Comparison of ENCODE assay signal across 1 cellular context in the genomic region with DNA sequence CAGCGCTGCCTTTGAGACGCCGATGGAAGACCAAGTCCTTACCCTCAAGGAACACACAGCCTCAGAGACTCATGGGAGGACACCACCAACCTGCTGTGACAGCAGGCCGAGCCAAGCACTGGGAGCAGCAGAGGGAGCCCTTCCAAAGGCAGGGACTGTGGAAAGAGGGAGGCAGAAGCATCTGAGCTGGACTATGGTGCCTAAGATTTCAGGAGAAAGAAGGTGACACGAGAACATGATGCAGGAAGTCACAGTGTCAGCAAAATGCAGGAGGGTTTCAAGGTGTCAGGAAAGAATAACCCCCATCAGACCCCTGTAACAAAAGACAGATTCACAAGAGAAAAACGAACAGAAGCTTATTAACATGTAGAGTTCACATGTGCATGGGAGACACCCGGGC.
TF ChIP-seq lines count a peak whose summit lies in the region.

No MANE protein-coding gene starts in this region.

TF ChIP-seq in WTC11, 78 proteins besides CTCF, POLR2A, EP300 and RAD21 (continued from another document):
- TF ChIP-seq CBFB (CRISPR knock-in tag; IDR thresholded peaks at IDR 0.05; ENCODE audit: low read depth) (no peak), CREM (CRISPR knock-in tag; IDR thresholded peaks at IDR 0.05) (no peak), TCF7 (CRISPR knock-in tag; IDR thresholded peaks at IDR 0.05; ENCODE audit: low read depth) (no peak)
- TF ChIP-seq, protein P1, sequence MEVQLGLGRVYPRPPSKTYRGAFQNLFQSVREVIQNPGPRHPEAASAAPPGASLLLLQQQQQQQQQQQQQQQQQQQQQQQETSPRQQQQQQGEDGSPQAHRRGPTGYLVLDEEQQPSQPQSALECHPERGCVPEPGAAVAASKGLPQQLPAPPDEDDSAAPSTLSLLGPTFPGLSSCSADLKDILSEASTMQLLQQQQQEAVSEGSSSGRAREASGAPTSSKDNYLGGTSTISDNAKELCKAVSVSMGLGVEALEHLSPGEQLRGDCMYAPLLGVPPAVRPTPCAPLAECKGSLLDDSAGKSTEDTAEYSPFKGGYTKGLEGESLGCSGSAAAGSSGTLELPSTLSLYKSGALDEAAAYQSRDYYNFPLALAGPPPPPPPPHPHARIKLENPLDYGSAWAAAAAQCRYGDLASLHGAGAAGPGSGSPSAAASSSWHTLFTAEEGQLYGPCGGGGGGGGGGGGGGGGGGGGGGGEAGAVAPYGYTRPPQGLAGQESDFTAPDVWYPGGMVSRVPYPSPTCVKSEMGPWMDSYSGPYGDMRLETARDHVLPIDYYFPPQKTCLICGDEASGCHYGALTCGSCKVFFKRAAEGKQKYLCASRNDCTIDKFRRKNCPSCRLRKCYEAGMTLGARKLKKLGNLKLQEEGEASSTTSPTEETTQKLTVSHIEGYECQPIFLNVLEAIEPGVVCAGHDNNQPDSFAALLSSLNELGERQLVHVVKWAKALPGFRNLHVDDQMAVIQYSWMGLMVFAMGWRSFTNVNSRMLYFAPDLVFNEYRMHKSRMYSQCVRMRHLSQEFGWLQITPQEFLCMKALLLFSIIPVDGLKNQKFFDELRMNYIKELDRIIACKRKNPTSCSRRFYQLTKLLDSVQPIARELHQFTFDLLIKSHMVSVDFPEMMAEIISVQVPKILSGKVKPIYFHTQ (CRISPR knock-in tag; IDR thresholded peaks at IDR 0.05) = no peak
- TF ChIP-seq, protein P2, sequence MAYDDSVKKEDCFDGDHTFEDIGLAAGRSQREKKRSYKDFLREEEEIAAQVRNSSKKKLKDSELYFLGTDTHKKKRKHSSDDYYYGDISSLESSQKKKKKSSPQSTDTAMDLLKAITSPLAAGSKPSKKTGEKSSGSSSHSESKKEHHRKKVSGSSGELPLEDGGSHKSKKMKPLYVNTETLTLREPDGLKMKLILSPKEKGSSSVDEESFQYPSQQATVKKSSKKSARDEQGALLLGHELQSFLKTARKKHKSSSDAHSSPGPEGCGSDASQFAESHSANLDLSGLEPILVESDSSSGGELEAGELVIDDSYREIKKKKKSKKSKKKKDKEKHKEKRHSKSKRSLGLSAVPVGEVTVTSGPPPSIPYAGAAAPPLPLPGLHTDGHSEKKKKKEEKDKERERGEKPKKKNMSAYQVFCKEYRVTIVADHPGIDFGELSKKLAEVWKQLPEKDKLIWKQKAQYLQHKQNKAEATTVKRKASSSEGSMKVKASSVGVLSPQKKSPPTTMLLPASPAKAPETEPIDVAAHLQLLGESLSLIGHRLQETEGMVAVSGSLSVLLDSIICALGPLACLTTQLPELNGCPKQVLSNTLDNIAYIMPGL (CRISPR knock-in tag; IDR thresholded peaks at IDR 0.05) = no peak
- TF ChIP-seq, protein P3, sequence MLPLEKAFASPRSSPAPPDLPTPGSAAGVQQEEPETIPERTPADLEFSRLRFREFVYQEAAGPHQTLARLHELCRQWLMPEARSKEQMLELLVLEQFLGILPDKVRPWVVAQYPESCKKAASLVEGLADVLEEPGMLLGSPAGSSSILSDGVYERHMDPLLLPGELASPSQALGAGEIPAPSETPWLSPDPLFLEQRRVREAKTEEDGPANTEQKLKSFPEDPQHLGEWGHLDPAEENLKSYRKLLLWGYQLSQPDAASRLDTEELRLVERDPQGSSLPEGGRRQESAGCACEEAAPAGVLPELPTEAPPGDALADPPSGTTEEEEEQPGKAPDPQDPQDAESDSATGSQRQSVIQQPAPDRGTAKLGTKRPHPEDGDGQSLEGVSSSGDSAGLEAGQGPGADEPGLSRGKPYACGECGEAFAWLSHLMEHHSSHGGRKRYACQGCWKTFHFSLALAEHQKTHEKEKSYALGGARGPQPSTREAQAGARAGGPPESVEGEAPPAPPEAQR (CRISPR knock-in tag; IDR thresholded peaks at IDR 0.05) = no peak
- TF ChIP-seq, protein P4, sequence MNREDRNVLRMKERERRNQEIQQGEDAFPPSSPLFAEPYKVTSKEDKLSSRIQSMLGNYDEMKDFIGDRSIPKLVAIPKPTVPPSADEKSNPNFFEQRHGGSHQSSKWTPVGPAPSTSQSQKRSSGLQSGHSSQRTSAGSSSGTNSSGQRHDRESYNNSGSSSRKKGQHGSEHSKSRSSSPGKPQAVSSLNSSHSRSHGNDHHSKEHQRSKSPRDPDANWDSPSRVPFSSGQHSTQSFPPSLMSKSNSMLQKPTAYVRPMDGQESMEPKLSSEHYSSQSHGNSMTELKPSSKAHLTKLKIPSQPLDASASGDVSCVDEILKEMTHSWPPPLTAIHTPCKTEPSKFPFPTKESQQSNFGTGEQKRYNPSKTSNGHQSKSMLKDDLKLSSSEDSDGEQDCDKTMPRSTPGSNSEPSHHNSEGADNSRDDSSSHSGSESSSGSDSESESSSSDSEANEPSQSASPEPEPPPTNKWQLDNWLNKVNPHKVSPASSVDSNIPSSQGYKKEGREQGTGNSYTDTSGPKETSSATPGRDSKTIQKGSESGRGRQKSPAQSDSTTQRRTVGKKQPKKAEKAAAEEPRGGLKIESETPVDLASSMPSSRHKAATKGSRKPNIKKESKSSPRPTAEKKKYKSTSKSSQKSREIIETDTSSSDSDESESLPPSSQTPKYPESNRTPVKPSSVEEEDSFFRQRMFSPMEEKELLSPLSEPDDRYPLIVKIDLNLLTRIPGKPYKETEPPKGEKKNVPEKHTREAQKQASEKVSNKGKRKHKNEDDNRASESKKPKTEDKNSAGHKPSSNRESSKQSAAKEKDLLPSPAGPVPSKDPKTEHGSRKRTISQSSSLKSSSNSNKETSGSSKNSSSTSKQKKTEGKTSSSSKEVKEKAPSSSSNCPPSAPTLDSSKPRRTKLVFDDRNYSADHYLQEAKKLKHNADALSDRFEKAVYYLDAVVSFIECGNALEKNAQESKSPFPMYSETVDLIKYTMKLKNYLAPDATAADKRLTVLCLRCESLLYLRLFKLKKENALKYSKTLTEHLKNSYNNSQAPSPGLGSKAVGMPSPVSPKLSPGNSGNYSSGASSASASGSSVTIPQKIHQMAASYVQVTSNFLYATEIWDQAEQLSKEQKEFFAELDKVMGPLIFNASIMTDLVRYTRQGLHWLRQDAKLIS (CRISPR knock-in tag; IDR thresholded peaks at IDR 0.05; ENCODE audit: borderline replicate concordance) = no peak
- TF ChIP-seq, protein P5, sequence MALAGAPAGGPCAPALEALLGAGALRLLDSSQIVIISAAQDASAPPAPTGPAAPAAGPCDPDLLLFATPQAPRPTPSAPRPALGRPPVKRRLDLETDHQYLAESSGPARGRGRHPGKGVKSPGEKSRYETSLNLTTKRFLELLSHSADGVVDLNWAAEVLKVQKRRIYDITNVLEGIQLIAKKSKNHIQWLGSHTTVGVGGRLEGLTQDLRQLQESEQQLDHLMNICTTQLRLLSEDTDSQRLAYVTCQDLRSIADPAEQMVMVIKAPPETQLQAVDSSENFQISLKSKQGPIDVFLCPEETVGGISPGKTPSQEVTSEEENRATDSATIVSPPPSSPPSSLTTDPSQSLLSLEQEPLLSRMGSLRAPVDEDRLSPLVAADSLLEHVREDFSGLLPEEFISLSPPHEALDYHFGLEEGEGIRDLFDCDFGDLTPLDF (CRISPR knock-in tag; IDR thresholded peaks at IDR 0.05) = no peak
